ENCODE assay signal across 20 cellular contexts in the genomic region with DNA sequence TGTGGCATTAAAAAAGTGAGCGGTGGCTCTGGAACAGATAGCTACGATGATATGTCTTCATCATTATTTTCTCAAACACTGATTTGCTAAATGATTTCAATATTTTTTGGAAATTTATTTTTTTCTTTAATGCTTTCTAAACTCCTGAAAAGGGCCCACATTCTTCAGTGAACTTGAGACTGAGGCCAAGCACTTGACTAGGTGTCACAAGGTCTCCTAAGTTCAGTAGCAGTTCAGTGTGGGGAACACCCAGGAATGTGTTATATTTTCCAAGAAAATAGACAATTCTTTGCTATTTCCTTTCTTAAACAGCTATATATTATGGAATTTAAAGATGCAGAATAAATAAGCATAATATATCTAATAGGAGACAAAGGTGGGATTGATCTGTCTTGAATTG.
"Had no signal": no experiment of that assay in that cellular context is flagged by ENCODE, and none has a peak within 500 bp of the region (broad histone marks: within the 10 kb centered on the region; RNA-seq: fewer than 3 reads in every experiment).

No MANE protein-coding gene starts in this region.

- H3K4me2 ChIP-seq: SK-N-SH had no signal

- H3K9ac ChIP-seq: SK-N-SH had no signal

- H3K36me3 ChIP-seq: gastroesophageal sphincter, heart right ventricle, prostate gland, right lobe of liver, WERI-Rb-1 had no signal

- H3K27ac ChIP-seq: gastroesophageal sphincter, prostate gland, right lobe of liver, WERI-Rb-1 had no signal

- FAIRE-seq: urothelium cell line had no signal

- H3K4me3 ChIP-seq: gastroesophageal sphincter, heart right ventricle, prostate gland, right lobe of liver had no signal

- H3K27me3 ChIP-seq: gastroesophageal sphincter, heart right ventricle, right lobe of liver had no signal

- H3K9me3 ChIP-seq: gastroesophageal sphincter, heart right ventricle, prostate gland, right lobe of liver, SK-N-SH had no signal

- H3K4me1 ChIP-seq: prostate gland had no signal

- DNase-seq: activated CD4-positive, alpha-beta memory T cell treated with anti-CD3 and anti-CD28 coated beads for 36 hours; activated CD4-positive, alpha-beta T cell treated with anti-CD3 and anti-CD28 coated beads for 36 hours; activated CD8-positive, alpha-beta memory T cell treated with anti-CD3 and anti-CD28 coated beads, Interleukin-2, amount 10 ng/mL, durations not matched to agents 7 days and 5 days; activated naive CD4-positive, alpha-beta T cell treated with anti-CD3 and anti-CD28 coated beads, Interleukin-2, amount 10 ng/mL, durations not matched to agents 7 days and 5 days; activated T-cell treated with anti-CD3 and anti-CD28 coated beads, Interleukin-2, amount 50 U/mL, for 1 hour; central memory CD4-positive, alpha-beta T cell; effector memory CD4-positive, alpha-beta T cell; heart right ventricle; mesendoderm; nephron progenitor cell; occipital lobe; right lobe of liver; SK-N-SH; stimulated activated naive CD8-positive, alpha-beta T cell treated with anti-CD3 and anti-CD28 coated beads, Interleukin-15, Interleukin-2, amounts not matched to agents 100 U/mL and 50 U/mL, for 24 hours; T-helper 1 cell; T1000; WERI-Rb-1 had no signal
